18 cellular contexts compared by ENCODE assay signal in the genomic region with DNA sequence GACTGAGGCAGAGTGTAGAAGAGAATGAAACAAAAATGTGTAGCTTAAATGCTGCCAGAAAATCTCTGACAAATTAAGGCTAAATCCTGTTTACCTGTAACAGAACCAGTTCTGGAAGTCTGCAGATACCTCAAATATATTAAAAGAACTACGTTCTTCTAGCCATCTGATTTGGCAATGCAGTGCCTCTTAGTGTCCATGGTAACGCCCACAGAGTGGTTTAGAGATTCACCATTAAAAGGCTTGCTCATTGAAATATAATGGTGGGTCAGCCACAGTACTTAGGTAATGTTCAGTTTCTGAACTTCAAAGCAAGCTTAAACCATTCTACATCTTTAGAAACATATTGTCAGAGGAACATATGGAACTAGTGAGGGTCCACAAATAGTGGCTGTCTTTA. TPM values are rescaled to one million over a fixed set of nuclear protein-coding genes. Genes with fewer than 3 reads are reported as not detected.
DNase-seq lines count a peak whose midpoint lies in the region; ATAC-seq and TF ChIP-seq lines count a peak whose summit lies in the region.
"Had no signal": no experiment of that assay in that cellular context is flagged by ENCODE, and none has a peak within 500 bp of the region (broad histone marks: within the 10 kb centered on the region; RNA-seq: fewer than 3 reads in every experiment).

No MANE protein-coding gene starts in this region.

- H3K4me1 ChIP-seq in mesenchymal stem cell (ENCODE audit: control insufficient read depth, insufficient read depth, low read depth, low read length), result no peaks in the 10 kb centered on the region
- no peaks in the 10 kb centered on the region for H3K4me1 ChIP-seq in sigmoid colon
- no peaks in the 10 kb centered on the region for H3K4me1 ChIP-seq in body of pancreas

- no peak overlapping the region for H3K18ac ChIP-seq in mesenchymal stem cell (ENCODE audit: low read depth in 1 of 2, low read length in 2 of 2)

- WGBS in mesenchymal stem cell, result no CpG with 5 or more reads among the region's 2 CpGs
- WGBS in sigmoid colon, 2 donors, result 50 to 70% methylated on average over 2 of the region's 2 CpGs
- WGBS in body of pancreas, 2 donors, result 45 to 59% methylated on average over 2 of the region's 2 CpGs

- no peak for TF ChIP-seq POLR2A in NB4 (IDR thresholded peaks at IDR 0.05; ENCODE audit: extremely low read depth, insufficient read length)
- no peak for TF ChIP-seq POLR2A in sigmoid colon (IDR thresholded peaks at IDR 0.05)
- TF ChIP-seq POLR2A in body of pancreas (IDR thresholded peaks at IDR 0.05), result no peak

- H4K91ac ChIP-seq in mesenchymal stem cell (ENCODE audit: low read length), result no peak overlapping the region

- no peak overlapping the region for H2AFZ ChIP-seq in mesenchymal stem cell (ENCODE audit: low read depth, low read length)

- H3K9me3 ChIP-seq in mesenchymal stem cell (ENCODE audit: control insufficient read depth, low read length), result no peaks in the 10 kb centered on the region
- no peaks in the 10 kb centered on the region for H3K9me3 ChIP-seq in sigmoid colon
- H3K9me3 ChIP-seq in body of pancreas, result no peaks in the 10 kb centered on the region

- H3K36me3 ChIP-seq in mesenchymal stem cell (ENCODE audit: control insufficient read depth in 1 of 2, insufficient read depth in 2 of 2, low read depth in 1 of 2, low read length in 2 of 2) (no peaks in the 10 kb centered on the region), sigmoid colon (no peaks in the 10 kb centered on the region), body of pancreas (replicated peaks in 1 of 2; ENCODE audit: insufficient read depth in 1 of 2, low read depth in 2 of 2) (no peaks in the 10 kb centered on the region)

- TF ChIP-seq CTCF in NB4 (IDR thresholded peaks at IDR 0.05; ENCODE audit: low read depth, low read length) (no peak), sigmoid colon (IDR thresholded peaks at IDR 0.05) (no peak), body of pancreas (IDR thresholded peaks at IDR 0.05) (no peak)

- H2BK5ac ChIP-seq in mesenchymal stem cell (ENCODE audit: low read depth, low read length, poor library complexity, severe bottlenecking), result no peak overlapping the region

- no peak overlapping the region for H2BK120ac ChIP-seq in mesenchymal stem cell (ENCODE audit: low read depth, low read length)

- H3K14ac ChIP-seq in mesenchymal stem cell (ENCODE audit: low read length in 2 of 2), result no peak overlapping the region

- H3K27me3 ChIP-seq in mesenchymal stem cell (ENCODE audit: control insufficient read depth in 1 of 2, insufficient read depth in 1 of 2, low read length in 2 of 2), result peaks cover 0 to 9% of the 10 kb centered on the region in 2 experiments
- no peaks in the 10 kb centered on the region for H3K27me3 ChIP-seq in sigmoid colon
- H3K27me3 ChIP-seq in body of pancreas, result no peaks in the 10 kb centered on the region

- no peak overlapping the region for H3K23ac ChIP-seq in mesenchymal stem cell (ENCODE audit: low read length in 2 of 2)

- H3K4ac ChIP-seq in mesenchymal stem cell (ENCODE audit: low read depth in 1 of 2, low read length in 2 of 2), result no peak overlapping the region

- H3K4me3 ChIP-seq in NB4 (ENCODE audit: low read depth, low read length) (no peak overlapping the region), mesenchymal stem cell (ENCODE audit: insufficient read depth in 1 of 2, low read depth in 1 of 2, low read length in 2 of 2) (no peak overlapping the region), sigmoid colon (no peak overlapping the region), body of pancreas (no peak overlapping the region)

- no peak overlapping the region for H3K4me2 ChIP-seq in mesenchymal stem cell (ENCODE audit: low read length, poor library complexity, severe bottlenecking)

- no peak for ATAC-seq in GM18909 (IDR thresholded peaks at IDR 0.05; ENCODE audit: poor library complexity, unreplicated experiment)
- ATAC-seq in body of pancreas, result no peak
- ATAC-seq: HepG2, Panc1 had no signal

- TF ChIP-seq EP300 in sigmoid colon (IDR thresholded peaks at IDR 0.05), result no peak

- no peak overlapping the region for H2BK12ac ChIP-seq in mesenchymal stem cell (ENCODE audit: low read length in 2 of 2)

- H3K27ac ChIP-seq in mesenchymal stem cell (ENCODE audit: low read length, poor library complexity, severe bottlenecking) (no peak overlapping the region), sigmoid colon (no peak overlapping the region), body of pancreas (no peak overlapping the region)

- H3K9ac ChIP-seq in mesenchymal stem cell (ENCODE audit: low read length), result no peak overlapping the region

- H2AK5ac ChIP-seq in mesenchymal stem cell (ENCODE audit: low read length, severe bottlenecking), result no peak overlapping the region

- intact Hi-C loops in sigmoid colon (cut with DNase I) (no loop called here), body of pancreas (cut with DNase I) (no loop called here)

- H3K79me1 ChIP-seq in mesenchymal stem cell (replicated peaks; ENCODE audit: low read length, poor library complexity, severe bottlenecking), result no peaks in the 10 kb centered on the region

- H2BK15ac ChIP-seq in mesenchymal stem cell (ENCODE audit: low read depth, poor library complexity, severe bottlenecking), result no peak overlapping the region

- H4K8ac ChIP-seq in mesenchymal stem cell (ENCODE audit: low read length), result no peak overlapping the region

- DNase-seq in NCI-H748 (lab: John Stamatoyannopoulos, UW; ENCODE audit: unreplicated experiment) (peak; percentile 28), NCI-H748 treated with DMSO at 0.1 percent for 48 hours (lab: John Stamatoyannopoulos, UW) (no peak), NB4 (ENCODE audit: low read depth) (peak; percentile 1), SK-N-DZ (ENCODE audit: low spot score) (peak; percentile 13), mesenchymal stem cell (peak; percentile 3), sigmoid colon (no peak), body of pancreas (no peak)
- DNase-seq: AML-193, H7, KG1, NCI-H1436 treated with DMSO at 0.1 percent for 48 hours, NCI-H2029 treated with DMSO at 0.1 percent for 48 hours, NCI-H226, T-helper 1 cell had no signal

RNA-seq across cellular contexts. Expression of gene LUZP4, which starts 23.2 kb away (rescaled TPM):
- polyA plus RNA-seq in SK-N-DZ (2014; cell fraction: cytosol; rRNA removed), result not detected in 2 replicates
- polyA plus RNA-seq in SK-N-DZ (2014; cell fraction: nucleus; rRNA removed), result not detected in 2 replicates
- not detected for polyA plus RNA-seq in mesenchymal stem cell (2013, experiment 1 of 2)
- polyA plus RNA-seq in mesenchymal stem cell (2013, experiment 2 of 2), result not detected
- total RNA-seq in sigmoid colon, result not detected
- not detected for polyA plus RNA-seq in sigmoid colon
- not detected for total RNA-seq in body of pancreas
- total RNA-seq: H7, HepG2 had no signal
- polyA plus RNA-seq: CD14-positive monocyte, HepG2 had no signal

RNA-seq across cellular contexts. Expression of gene LRCH2, which starts 32.4 kb away (rescaled TPM):
- 11.5 and 14.2 TPM in 2 replicates for polyA plus RNA-seq in SK-N-DZ (2014; cell fraction: cytosol; rRNA removed)
- 10.3 and 11.6 TPM in 2 replicates for polyA plus RNA-seq in SK-N-DZ (2014; cell fraction: nucleus; rRNA removed)
- polyA plus RNA-seq in mesenchymal stem cell (2013, experiment 1 of 2), result 7.1 TPM
- 7.3 TPM for polyA plus RNA-seq in mesenchymal stem cell (2013, experiment 2 of 2)
- total RNA-seq in sigmoid colon (10 to 100 TPM; 31.9 to 48.2 (median 40.9) TPM), body of pancreas (1 to 10 TPM in 1 of 2 donors, under 1 TPM in 1; 0.33 to 1.3 TPM)
- polyA plus RNA-seq in sigmoid colon, result 1 to 10 TPM in 2 of 3 donors, under 1 TPM in 1; 0.23 to 1.2 (median 1.2) TPM
- total RNA-seq: HepG2 had no signal
- polyA plus RNA-seq: CD14-positive monocyte, HepG2 had no signal

Comparison
In these comparisons a context has a peak if more than half of its experiments do, and no peak if none do; other contexts are left out.
1. DNase-seq: peak in NCI-H748 (single experiment), NB4 (single experiment), SK-N-DZ (single experiment) and mesenchymal stem cell (single experiment); none in NCI-H748 treated with DMSO at 0.1 percent for 48 hours (single experiment), sigmoid colon (single experiment) and body of pancreas (0 of 4).
2. RNA of gene LRCH2, which starts 32.4 kb away (total RNA-seq): 31.9 to 48.2 TPM in sigmoid colon; 0.33 to 1.3 TPM in body of pancreas; every median in the first group is over 10 times any median in the second.